Comparison of ENCODE assay signal across 26 cellular contexts in genomic region chr1:156874572-156874971, GRCh38. TPM values are rescaled to one million over a fixed set of nuclear protein-coding genes. Genes with fewer than 3 reads are reported as not detected.
"Had no signal": no experiment of that assay in that cellular context is flagged by ENCODE, and none has a peak within 500 bp of the region (broad histone marks: within the 10 kb centered on the region; RNA-seq: fewer than 3 reads in every experiment).

No MANE protein-coding gene starts in this region.

- H3K4me1 Mint-ChIP-seq: activated B cell treated with CpG ODN at 0.5 μM for 24 hours had no signal

- H3K27ac ChIP-seq: adrenal gland, Peyer's patch had no signal

- DNase-seq: activated B cell treated with CpG ODN at 0.5 μM for 24 hours; activated CD4-positive, alpha-beta T cell treated with anti-CD3 and anti-CD28 coated beads for 1 hour; activated CD4-positive, alpha-beta T cell treated with anti-CD3 and anti-CD28 coated beads, Interleukin-2, amount 10 ng/mL, durations not matched to agents 24 days and 14 days; activated CD4-positive, alpha-beta T cell treated with anti-CD3 and anti-CD28 coated beads, Interleukin-2, amount 50 U/mL, for 48 hours; activated CD8-positive, alpha-beta memory T cell treated with anti-CD3 and anti-CD28 coated beads, Interleukin-2, amount 10 ng/mL, durations not matched to agents 7 days and 5 days; activated effector memory CD4-positive, alpha-beta T cell treated with anti-CD3 and anti-CD28 coated beads, Interleukin-2, amount 50 U/mL, for 16 hours; activated naive CD4-positive, alpha-beta T cell treated with anti-CD3 and anti-CD28 coated beads for 36 hours; activated naive CD8-positive, alpha-beta T cell treated with anti-CD3 and anti-CD28 coated beads, Interleukin-2, amount 10 ng/mL, durations not matched to agents 7 days and 5 days; activated T-cell treated with anti-CD3 and anti-CD28 coated beads, Interleukin-2, amount 50 U/mL, for 4 hours; adrenal gland; anterior cingulate cortex; IMR-90; Kasumi-1; KBM-7; NCI-H1105 treated with DMSO at 0.1 percent for 48 hours; NCI-H1436 treated with DMSO at 0.1 percent for 48 hours; NCI-H187; NCI-H2081; NCI-H446; NCI-H524; Peyer's patch; SHP77 treated with DMSO at 0.1 percent for 48 hours; T-helper 17 cell; T-helper 9 cell had no signal

- H3K4me1 ChIP-seq: adrenal gland, Peyer's patch had no signal

- H3K27ac Mint-ChIP-seq: activated B cell treated with CpG ODN at 0.5 μM for 24 hours; activated CD4-positive, alpha-beta T cell treated with anti-CD3 and anti-CD28 coated beads, Interleukin-2, amount 10 ng/mL, durations not matched to agents 24 days and 14 days; activated CD8-positive, alpha-beta memory T cell treated with anti-CD3 and anti-CD28 coated beads, Interleukin-2, amount 10 ng/mL, durations not matched to agents 7 days and 5 days; activated naive CD4-positive, alpha-beta T cell treated with anti-CD3 and anti-CD28 coated beads for 36 hours; activated naive CD8-positive, alpha-beta T cell treated with anti-CD3 and anti-CD28 coated beads, Interleukin-2, amount 10 ng/mL, durations not matched to agents 7 days and 5 days; T-helper 17 cell had no signal

- H3K9me3 ChIP-seq: adrenal gland, Peyer's patch had no signal

- H3K4me3 Mint-ChIP-seq: activated B cell treated with CpG ODN at 0.5 μM for 24 hours; activated CD4-positive, alpha-beta T cell treated with anti-CD3 and anti-CD28 coated beads, Interleukin-2, amount 10 ng/mL, durations not matched to agents 24 days and 14 days; activated CD8-positive, alpha-beta memory T cell treated with anti-CD3 and anti-CD28 coated beads, Interleukin-2, amount 10 ng/mL, durations not matched to agents 7 days and 5 days; activated naive CD4-positive, alpha-beta T cell treated with anti-CD3 and anti-CD28 coated beads for 36 hours; activated naive CD8-positive, alpha-beta T cell treated with anti-CD3 and anti-CD28 coated beads, Interleukin-2, amount 10 ng/mL, durations not matched to agents 7 days and 5 days; activated T-cell treated with anti-CD3 and anti-CD28 coated beads, Interleukin-2, amount 50 U/mL, for 4 hours; T-helper 17 cell had no signal

- H3K4me3 ChIP-seq: adrenal gland, Peyer's patch had no signal

- H3K27me3 ChIP-seq: adrenal gland, Peyer's patch had no signal

- H3K36me3 ChIP-seq: adrenal gland, Peyer's patch had no signal

- H3K36me3 Mint-ChIP-seq: activated CD8-positive, alpha-beta memory T cell treated with anti-CD3 and anti-CD28 coated beads, Interleukin-2, amount 10 ng/mL, durations not matched to agents 7 days and 5 days had no signal

- H3K9me3 Mint-ChIP-seq: activated B cell treated with CpG ODN at 0.5 μM for 24 hours; activated CD4-positive, alpha-beta T cell treated with anti-CD3 and anti-CD28 coated beads, Interleukin-2, amount 10 ng/mL, durations not matched to agents 24 days and 14 days; activated naive CD4-positive, alpha-beta T cell treated with anti-CD3 and anti-CD28 coated beads for 36 hours; activated naive CD8-positive, alpha-beta T cell treated with anti-CD3 and anti-CD28 coated beads, Interleukin-2, amount 10 ng/mL, durations not matched to agents 7 days and 5 days; activated T-cell treated with anti-CD3 and anti-CD28 coated beads, Interleukin-2, amount 50 U/mL, for 4 hours had no signal

- FAIRE-seq: bronchial epithelial cell had no signal

RNA-seq across cellular contexts. Expression of gene NTRK1, which starts 13.9 kb away (rescaled TPM):
- total RNA-seq: bronchial epithelial cell, IMR-90 had no signal
- polyA plus RNA-seq: IMR-90 had no signal

RNA-seq across cellular contexts. Expression of gene INSRR, which starts 15.7 kb away (rescaled TPM):
- total RNA-seq: activated B cell treated with CpG ODN at 0.5 μM for 24 hours; activated naive CD4-positive, alpha-beta T cell treated with anti-CD3 and anti-CD28 coated beads for 36 hours; bronchial epithelial cell; IMR-90; Peyer's patch; SK-MEL-5; T-helper 17 cell had no signal
- polyA plus RNA-seq: IMR-90 had no signal

RNA-seq across cellular contexts. Expression of gene PEAR1, which starts 18.9 kb away (rescaled TPM):
- total RNA-seq: activated B cell treated with CpG ODN at 0.5 μM for 24 hours; activated CD8-positive, alpha-beta memory T cell treated with anti-CD3 and anti-CD28 coated beads, Interleukin-2, amount 10 ng/mL, durations not matched to agents 7 days and 5 days; activated naive CD4-positive, alpha-beta T cell treated with anti-CD3 and anti-CD28 coated beads for 36 hours; SK-MEL-5 had no signal

RNA-seq across cellular contexts. Expression of gene LRRC71, which starts 45.9 kb away (rescaled TPM):
- total RNA-seq: activated B cell treated with CpG ODN at 0.5 μM for 24 hours; activated CD4-positive, alpha-beta T cell treated with anti-CD3 and anti-CD28 coated beads, Interleukin-2, amount 10 ng/mL, durations not matched to agents 24 days and 14 days; activated CD8-positive, alpha-beta memory T cell treated with anti-CD3 and anti-CD28 coated beads, Interleukin-2, amount 10 ng/mL, durations not matched to agents 7 days and 5 days; activated naive CD4-positive, alpha-beta T cell treated with anti-CD3 and anti-CD28 coated beads for 36 hours; activated naive CD8-positive, alpha-beta T cell treated with anti-CD3 and anti-CD28 coated beads, Interleukin-2, amount 10 ng/mL, durations not matched to agents 7 days and 5 days; activated T-cell treated with anti-CD3 and anti-CD28 coated beads, Interleukin-2, amount 50 U/mL, for 4 hours; bronchial epithelial cell; IMR-90; Peyer's patch; SK-MEL-5; T-helper 17 cell had no signal

RNA-seq across cellular contexts. Expression of gene SH2D2A, which starts 57.9 kb away (rescaled TPM):
- total RNA-seq: IMR-90, SK-MEL-5 had no signal
- polyA plus RNA-seq: IMR-90 had no signal
